24 cellular contexts compared by ENCODE assay signal in the genomic region with DNA sequence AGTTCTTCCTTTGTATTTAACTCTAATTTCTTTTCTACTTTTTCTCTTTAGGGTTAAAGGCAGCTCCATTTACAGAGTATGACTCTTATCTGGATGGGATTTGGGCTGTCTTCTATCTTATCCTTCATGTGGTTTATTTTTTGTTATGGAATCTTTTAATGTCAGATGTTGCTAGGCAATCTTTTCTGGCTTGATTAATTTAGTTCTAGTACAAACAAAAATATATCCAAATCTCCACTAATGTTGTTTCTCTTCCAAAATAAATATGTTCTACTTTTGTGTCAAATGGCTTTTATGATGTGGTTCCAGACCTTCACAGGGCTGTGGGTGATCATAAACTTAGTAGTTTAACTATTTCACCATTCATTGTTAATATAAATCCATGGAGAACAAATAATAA.
DNase-seq lines count a peak whose midpoint lies in the region; ATAC-seq and TF ChIP-seq lines count a peak whose summit lies in the region.
"Had no signal": no experiment of that assay in that cellular context is flagged by ENCODE, and none has a peak within 500 bp of the region (broad histone marks: within the 10 kb centered on the region; RNA-seq: fewer than 3 reads in every experiment).

No MANE protein-coding gene starts in this region.

- TF ChIP-seq CTCF in MCF 10A (IDR thresholded peaks at IDR 0.05; ENCODE audit: unreplicated experiment) (no peak), mammary epithelial cell (conservative IDR thresholded peaks at IDR 0.05 in 1 of 2, IDR thresholded peaks at IDR 0.05 in 1 of 2; ENCODE audit: extremely low read depth in 1 of 2, insufficient read depth in 1 of 2, low read depth in 1 of 2, low read length in 2 of 2) (no peak), nephron (IDR thresholded peaks at IDR 0.05; ENCODE audit: unreplicated experiment in 3 of 3) (no peak), upper lobe of left lung (IDR thresholded peaks at IDR 0.05) (no peak)
- no peak for TF ChIP-seq CTCF in activated CD8-positive, alpha-beta T cell treated with anti-CD3 and anti-CD28 coated beads for 36 hours (IDR thresholded peaks at IDR 0.05)

- dilution Hi-C loops in mammary epithelial cell (cut with HindIII; ENCODE audit: low sequenced_read_pairs): no loop called here

- intact Hi-C loops in MCF 10A (cut with micrococcal nuclease): no loop called here
- intact Hi-C loops in mammary epithelial cell (cut with micrococcal nuclease): no loop called here
- intact Hi-C loops in left cardiac atrium (cut with DNase I): no loop called here
- intact Hi-C loops in aorta (cut with DNase I): no loop called here
- intact Hi-C loops in activated CD8-positive, alpha-beta T cell treated with anti-CD3 and anti-CD28 coated beads for 36 hours (cut with micrococcal nuclease): no loop called here

- no peak for TF ChIP-seq EP300 in upper lobe of left lung (IDR thresholded peaks at IDR 0.05)

- H3K4me3 Mint-ChIP-seq in MCF 10A (ENCODE audit: unreplicated experiment) (no peak overlapping the region), nephron (no peak overlapping the region)
- no peak overlapping the region for H3K4me3 Mint-ChIP-seq in activated CD8-positive, alpha-beta T cell treated with anti-CD3 and anti-CD28 coated beads for 36 hours
- no peak overlapping the region for H3K4me3 Mint-ChIP-seq in activated T-cell treated with anti-CD3 and anti-CD28 coated beads, Interleukin-2, amount 50 U/mL, for 72 hours
- H3K4me3 Mint-ChIP-seq: activated naive CD4-positive, alpha-beta T cell treated with anti-CD3 and anti-CD28 coated beads for 36 hours; CD8-positive, alpha-beta T cell; stimulated activated effector memory CD8-positive, alpha-beta T cell treated with anti-CD3 and anti-CD28 coated beads, Interleukin-12 subunit alpha, Interleukin-12 subunit beta, amount 100 ng/mL, for 72 hours had no signal

- ATAC-seq in left cardiac atrium: peak; percentile 30 to 72
- ATAC-seq in aorta (ENCODE audit: low FRiP score): peak; percentile 48
- no peak for ATAC-seq in upper lobe of left lung (ENCODE audit: low FRiP score in 2 of 2)
- no peak for ATAC-seq in activated CD8-positive, alpha-beta T cell treated with anti-CD3 and anti-CD28 coated beads for 36 hours
- ATAC-seq in activated T-cell treated with anti-CD3 and anti-CD28 coated beads, Interleukin-2, amount 50 U/mL, for 72 hours (replicated peaks in 1 of 2): no peak
- ATAC-seq: CD8-positive, alpha-beta T cell; lower lobe of right lung; psoas muscle; stimulated activated effector memory CD8-positive, alpha-beta T cell treated with anti-CD3 and anti-CD28 coated beads, Interleukin-12 subunit alpha, Interleukin-12 subunit beta, amount 100 ng/mL, for 72 hours had no signal

- no peak overlapping the region for H3K4me2 ChIP-seq in mammary epithelial cell (ENCODE audit: insufficient read depth, low read depth, low read length)

- H3K4me1 Mint-ChIP-seq in MCF 10A (ENCODE audit: insufficient read depth, unreplicated experiment) (peaks cover 31% of the 10 kb centered on the region), nephron (peaks cover 26% of the 10 kb centered on the region)
- no peaks in the 10 kb centered on the region for H3K4me1 Mint-ChIP-seq in activated CD8-positive, alpha-beta T cell treated with anti-CD3 and anti-CD28 coated beads for 36 hours (ENCODE audit: low read depth)
- H3K4me1 Mint-ChIP-seq in activated T-cell treated with anti-CD3 and anti-CD28 coated beads, Interleukin-2, amount 50 U/mL, for 72 hours (ENCODE audit: low read depth): no peaks in the 10 kb centered on the region
- H3K4me1 Mint-ChIP-seq: stimulated activated effector memory CD8-positive, alpha-beta T cell treated with anti-CD3 and anti-CD28 coated beads, Interleukin-12 subunit alpha, Interleukin-12 subunit beta, amount 100 ng/mL, for 72 hours had no signal

- CTCF ChIA-PET in MCF 10A (lab: Yijun Ruan, JAX): no interaction called here
- CTCF ChIA-PET in mammary epithelial cell (lab: Charles Lee; ENCODE audit: low non-redundant PET): no interaction called here
- CTCF ChIA-PET in activated CD8-positive, alpha-beta T cell treated with anti-CD3 and anti-CD28 coated beads for 36 hours (lab: Charles Lee): interaction anchor here (0.6 kb wide), 1 partner anchor 135 kb away, joined by 3 read pairs; no protein-coding TSS in a partner anchor

- peaks cover 7% of the 10 kb centered on the region for H3K4me1 ChIP-seq in mammary epithelial cell (ENCODE audit: insufficient read depth, low read length)
- H3K4me1 ChIP-seq in aorta (ENCODE audit: control insufficient read depth in 1 of 2, insufficient read depth in 2 of 2, low read length in 2 of 2): peaks cover 0 to 2% of the 10 kb centered on the region in 2 donors
- peaks cover 0 to 16% (median 2%) of the 10 kb centered on the region in 4 donors for H3K4me1 ChIP-seq in upper lobe of left lung
- H3K4me1 ChIP-seq: psoas muscle had no signal

- H4K20me1 ChIP-seq in mammary epithelial cell (ENCODE audit: insufficient read depth, low read length): no peaks in the 10 kb centered on the region

- no peak overlapping the region for H3K4me3 ChIP-seq in mammary epithelial cell (replicated peaks in 1 of 3; ENCODE audit: insufficient read depth in 1 of 3, low read depth in 2 of 3, low read length in 3 of 3)
- no peak overlapping the region for H3K4me3 ChIP-seq in aorta (ENCODE audit: low read length in 2 of 2)
- H3K4me3 ChIP-seq in upper lobe of left lung: no peak overlapping the region
- H3K4me3 ChIP-seq: lower lobe of right lung, psoas muscle, SK-N-MC had no signal

- BruUV-seq in MCF 10A (replicated peaks; lab: Mats Ljungman, UMichigan) (no TSS peak), mammary epithelial cell (replicated peaks; lab: Mats Ljungman, UMichigan) (no TSS peak)

- DNase-seq in MCF 10A (ENCODE audit: unreplicated experiment) (no peak), mammary epithelial cell (no peak), left cardiac atrium (no peak), aorta (no peak), upper lobe of left lung (no peak)
- no peak for DNase-seq in activated CD8-positive, alpha-beta T cell treated with anti-CD3 and anti-CD28 coated beads for 36 hours
- DNase-seq in activated T-cell treated with anti-CD3 and anti-CD28 coated beads, Interleukin-2, amount 50 U/mL, for 72 hours: no peak
- DNase-seq: activated CD4-positive, alpha-beta T cell treated with anti-CD3 and anti-CD28 coated beads for 4 hours; activated naive CD4-positive, alpha-beta T cell treated with anti-CD3 and anti-CD28 coated beads for 36 hours; AML-193; anterior cingulate cortex; CD8-positive, alpha-beta T cell; cerebellar nuclear complex; foreskin melanocyte; lower lobe of right lung; NCI-H1092 treated with DMSO at 0.1 percent for 48 hours; NCI-H187 treated with DMSO at 0.1 percent for 48 hours; psoas muscle; T-helper 2 cell had no signal

- H3K36me3 ChIP-seq in mammary epithelial cell (ENCODE audit: insufficient read depth, low read length) (no peaks in the 10 kb centered on the region), aorta (ENCODE audit: control insufficient read depth in 1 of 2, insufficient read depth in 2 of 2, low read length in 1 of 2) (no peaks in the 10 kb centered on the region), upper lobe of left lung (no peaks in the 10 kb centered on the region)
- H3K36me3 ChIP-seq: lower lobe of right lung, neutrophil had no signal

- no peaks in the 10 kb centered on the region for H3K27me3 ChIP-seq in mammary epithelial cell (ENCODE audit: insufficient read depth, low read length)
- no peaks in the 10 kb centered on the region for H3K27me3 ChIP-seq in aorta (ENCODE audit: control insufficient read depth in 1 of 2, insufficient read depth in 2 of 2, low read length in 1 of 2)
- H3K27me3 ChIP-seq in upper lobe of left lung: no peaks in the 10 kb centered on the region
- H3K27me3 ChIP-seq: neutrophil had no signal

- no peaks in the 10 kb centered on the region for H3K27me3 Mint-ChIP-seq in MCF 10A (ENCODE audit: insufficient read depth, unreplicated experiment)
- no peaks in the 10 kb centered on the region for H3K27me3 Mint-ChIP-seq in nephron (ENCODE audit: low read depth)
- peaks cover 4% of the 10 kb centered on the region for H3K27me3 Mint-ChIP-seq in activated CD8-positive, alpha-beta T cell treated with anti-CD3 and anti-CD28 coated beads for 36 hours
- peaks cover 5% of the 10 kb centered on the region for H3K27me3 Mint-ChIP-seq in activated T-cell treated with anti-CD3 and anti-CD28 coated beads, Interleukin-2, amount 50 U/mL, for 72 hours (ENCODE audit: low read depth)

- H3K36me3 Mint-ChIP-seq in MCF 10A (ENCODE audit: insufficient read depth, unreplicated experiment): no peaks in the 10 kb centered on the region
- H3K36me3 Mint-ChIP-seq in nephron (ENCODE audit: low read depth): no peaks in the 10 kb centered on the region
- no peaks in the 10 kb centered on the region for H3K36me3 Mint-ChIP-seq in activated CD8-positive, alpha-beta T cell treated with anti-CD3 and anti-CD28 coated beads for 36 hours (ENCODE audit: low read depth)
- no peaks in the 10 kb centered on the region for H3K36me3 Mint-ChIP-seq in activated T-cell treated with anti-CD3 and anti-CD28 coated beads, Interleukin-2, amount 50 U/mL, for 72 hours (ENCODE audit: insufficient read depth in 2 of 2)
- H3K36me3 Mint-ChIP-seq: CD8-positive, alpha-beta T cell; stimulated activated effector memory CD8-positive, alpha-beta T cell treated with anti-CD3 and anti-CD28 coated beads, Interleukin-12 subunit alpha, Interleukin-12 subunit beta, amount 100 ng/mL, for 72 hours had no signal

- H3K9me3 Mint-ChIP-seq in MCF 10A (ENCODE audit: unreplicated experiment) (no peaks in the 10 kb centered on the region), nephron (no peaks in the 10 kb centered on the region)
- no peaks in the 10 kb centered on the region for H3K9me3 Mint-ChIP-seq in activated CD8-positive, alpha-beta T cell treated with anti-CD3 and anti-CD28 coated beads for 36 hours
- no peaks in the 10 kb centered on the region for H3K9me3 Mint-ChIP-seq in activated T-cell treated with anti-CD3 and anti-CD28 coated beads, Interleukin-2, amount 50 U/mL, for 72 hours
- H3K9me3 Mint-ChIP-seq: activated naive CD4-positive, alpha-beta T cell treated with anti-CD3 and anti-CD28 coated beads for 36 hours; CD8-positive, alpha-beta T cell; stimulated activated effector memory CD8-positive, alpha-beta T cell treated with anti-CD3 and anti-CD28 coated beads, Interleukin-12 subunit alpha, Interleukin-12 subunit beta, amount 100 ng/mL, for 72 hours had no signal

- POLR2A ChIA-PET in MCF 10A (lab: Yijun Ruan, JAX): no interaction called here
- POLR2A ChIA-PET in activated CD8-positive, alpha-beta T cell treated with anti-CD3 and anti-CD28 coated beads for 36 hours (lab: Charles Lee): interaction anchor here (0.6 kb wide), 1 partner anchor 397 kb away, joined by 3 read pairs; no protein-coding TSS in a partner anchor

- H3K27ac ChIP-seq in mammary epithelial cell (ENCODE audit: insufficient read depth, low read depth, low read length) (no peak overlapping the region), aorta (ENCODE audit: low read depth in 1 of 2, low read length in 2 of 2) (no peak overlapping the region), upper lobe of left lung (no peak overlapping the region)
- H3K27ac ChIP-seq: 22Rv1, neutrophil, psoas muscle, SK-N-MC had no signal

- TF ChIP-seq POLR2A in upper lobe of left lung (IDR thresholded peaks at IDR 0.05): no peak

- H2AFZ ChIP-seq in mammary epithelial cell (ENCODE audit: low read depth, low read length): no peak overlapping the region

- H3K9me3 ChIP-seq in mammary epithelial cell (replicated peaks; ENCODE audit: insufficient read depth, low read length) (no peaks in the 10 kb centered on the region), aorta (ENCODE audit: control insufficient read depth, low read length) (no peaks in the 10 kb centered on the region), upper lobe of left lung (no peaks in the 10 kb centered on the region)
- H3K9me3 ChIP-seq: lower lobe of right lung, neutrophil, psoas muscle had no signal

- H3K79me2 ChIP-seq in mammary epithelial cell (ENCODE audit: insufficient read depth, low read length): no peaks in the 10 kb centered on the region

- in situ Hi-C loops in mammary epithelial cell (cut with MboI; ENCODE audit: low sequenced_read_pairs in 2 of 2): no loop called here

- H3K27ac Mint-ChIP-seq in MCF 10A (ENCODE audit: low read depth, unreplicated experiment) (peak overlapping the region; percentile 69), nephron (peak overlapping the region; percentile 15 to 90 (median 70))
- no peak overlapping the region for H3K27ac Mint-ChIP-seq in activated CD8-positive, alpha-beta T cell treated with anti-CD3 and anti-CD28 coated beads for 36 hours
- H3K27ac Mint-ChIP-seq in activated T-cell treated with anti-CD3 and anti-CD28 coated beads, Interleukin-2, amount 50 U/mL, for 72 hours: no peak overlapping the region
- H3K27ac Mint-ChIP-seq: activated naive CD4-positive, alpha-beta T cell treated with anti-CD3 and anti-CD28 coated beads for 36 hours; CD8-positive, alpha-beta T cell; stimulated activated effector memory CD8-positive, alpha-beta T cell treated with anti-CD3 and anti-CD28 coated beads, Interleukin-12 subunit alpha, Interleukin-12 subunit beta, amount 100 ng/mL, for 72 hours had no signal

- no peak overlapping the region for H3K9ac ChIP-seq in mammary epithelial cell (ENCODE audit: insufficient read depth, low read length)

Comparison
In these comparisons a context has a peak if more than half of its experiments do, and no peak if none do; other contexts are left out.
1. H3K27ac Mint-ChIP-seq: peak in MCF 10A (single experiment) and nephron (3 of 3); none in activated CD8-positive, alpha-beta T cell treated with anti-CD3 and anti-CD28 coated beads for 36 hours (single experiment) and activated T-cell treated with anti-CD3 and anti-CD28 coated beads, Interleukin-2, amount 50 U/mL, for 72 hours (single experiment).
2. ATAC-seq: peak in left cardiac atrium (2 of 2) and aorta (single experiment); none in upper lobe of left lung (0 of 2), activated CD8-positive, alpha-beta T cell treated with anti-CD3 and anti-CD28 coated beads for 36 hours (single experiment) and activated T-cell treated with anti-CD3 and anti-CD28 coated beads, Interleukin-2, amount 50 U/mL, for 72 hours (0 of 2).